23 cellular contexts compared by ENCODE assay signal in genomic region chr9:121449786-121450185, GRCh38. TPM values are rescaled to one million over a fixed set of nuclear protein-coding genes. Genes with fewer than 3 reads are reported as not detected.
A peak's percentile ranks its signal among the peaks of the same experiment; 100 is the strongest.
DNase-seq lines count a peak whose midpoint lies in the region; ATAC-seq and TF ChIP-seq lines count a peak whose summit lies in the region.
"Had no signal": no experiment of that assay in that cellular context is flagged by ENCODE, and none has a peak within 500 bp of the region (broad histone marks: within the 10 kb centered on the region; RNA-seq: fewer than 3 reads in every experiment).

No MANE protein-coding gene starts in this region.

- TF ChIP-seq POLR2A in vagina (IDR thresholded peaks at IDR 0.05), result no peak

- H3K4me3 ChIP-seq in heart right ventricle (no peak overlapping the region), right cardiac atrium (ENCODE audit: low read length) (no peak overlapping the region), vagina (no peak overlapping the region)
- no peak overlapping the region for H3K4me3 ChIP-seq in CD8-positive, alpha-beta T cell (ENCODE audit: low read depth, low read length)
- H3K4me3 ChIP-seq: A549, GM12878, GM23248 had no signal

- no peak for DNase-seq in heart right ventricle
- DNase-seq in left cardiac atrium, result no peak
- DNase-seq in right cardiac atrium, result no peak
- no peak for DNase-seq in cardiac septum (ENCODE audit: low spot score)
- DNase-seq in left colon, result no peak
- no peak for DNase-seq in vagina (ENCODE audit: extremely low spot score in 2 of 2)
- no peak for DNase-seq in CD8-positive, alpha-beta T cell
- DNase-seq in AML-193 (lab: John Stamatoyannopoulos, UW), result no peak
- DNase-seq: 8988T; ACHN; C1 segment of cervical spinal cord; CD4-positive, alpha-beta memory T cell; DMS 273 treated with DMSO at 0.1 percent for 48 hours; DMS79; EL; GDM1; GM23248; H7; HCEC 1CT had no signal

- no peak for ATAC-seq in heart right ventricle
- no peak for ATAC-seq in left cardiac atrium
- no peak for ATAC-seq in right cardiac atrium
- peak; percentile 79 for ATAC-seq in left colon
- ATAC-seq in CD8-positive, alpha-beta T cell, result no peak
- ATAC-seq: A549, GM12878 had no signal

- peaks cover 24% of the 10 kb centered on the region for H3K27me3 Mint-ChIP-seq in CD8-positive, alpha-beta T cell (ENCODE audit: low read depth)

- H3K4me3 Mint-ChIP-seq in CD8-positive, alpha-beta T cell, result no peak overlapping the region
- H3K4me3 Mint-ChIP-seq: CD4-positive, alpha-beta memory T cell had no signal

- peaks cover 6% of the 10 kb centered on the region for H3K4me1 Mint-ChIP-seq in CD8-positive, alpha-beta T cell (ENCODE audit: low read depth)

- peaks cover 0 to 11% (median 0%) of the 10 kb centered on the region in 9 donors for H3K36me3 ChIP-seq in heart right ventricle
- no peaks in the 10 kb centered on the region for H3K36me3 ChIP-seq in vagina
- no peaks in the 10 kb centered on the region for H3K36me3 ChIP-seq in CD8-positive, alpha-beta T cell (ENCODE audit: insufficient read depth, low read length)

- H3K27me3 ChIP-seq in heart right ventricle (no peaks in the 10 kb centered on the region), right cardiac atrium (ENCODE audit: control insufficient read depth, insufficient read depth) (no peaks in the 10 kb centered on the region), vagina (no peaks in the 10 kb centered on the region)
- H3K27me3 ChIP-seq in CD8-positive, alpha-beta T cell (ENCODE audit: insufficient read depth, low read length), result no peaks in the 10 kb centered on the region

- 81 to 87% methylated on average over 2 of the region's 2 CpGs for WGBS in heart right ventricle, 2 donors
- WGBS in right cardiac atrium, result 80% methylated on average over 2 of the region's 2 CpGs

- H3K9me3 ChIP-seq in heart right ventricle (no peaks in the 10 kb centered on the region), right cardiac atrium (ENCODE audit: control insufficient read depth, low read length) (no peaks in the 10 kb centered on the region), vagina (no peaks in the 10 kb centered on the region)
- no peaks in the 10 kb centered on the region for H3K9me3 ChIP-seq in CD8-positive, alpha-beta T cell (ENCODE audit: low read length)
- H3K9me3 ChIP-seq: A549 had no signal

- H3K4me1 ChIP-seq in heart right ventricle, result peaks cover 2 to 69% (median 28%) of the 10 kb centered on the region in 9 donors
- H3K4me1 ChIP-seq in right cardiac atrium (ENCODE audit: control insufficient read depth, insufficient read depth, low read length), result peaks cover 25% of the 10 kb centered on the region
- H3K4me1 ChIP-seq in vagina, result peaks cover 7% of the 10 kb centered on the region
- no peaks in the 10 kb centered on the region for H3K4me1 ChIP-seq in CD8-positive, alpha-beta T cell (ENCODE audit: insufficient read depth, low read length)
- H3K4me1 ChIP-seq: A549 had no signal

- no peak overlapping the region for H3K27ac Mint-ChIP-seq in CD8-positive, alpha-beta T cell
- H3K27ac Mint-ChIP-seq: CD4-positive, alpha-beta memory T cell had no signal

- no peaks in the 10 kb centered on the region for H3K36me3 Mint-ChIP-seq in CD8-positive, alpha-beta T cell
- H3K36me3 Mint-ChIP-seq: CD4-positive, alpha-beta memory T cell had no signal

- intact Hi-C loops in heart right ventricle (cut with DNase I) (loop anchor here in 1 of 10 donors (5.0 kb wide), 1 partner anchor 78 kb away; no protein-coding TSS in a partner anchor), left cardiac atrium (cut with DNase I) (no loop called here), right cardiac atrium (cut with DNase I) (no loop called here), cardiac septum (cut with DNase I) (loop anchor here (10.0 kb wide), 1 partner anchor 45 kb away; the partner anchor contains the start of gene GGTA1), left colon (cut with DNase I, micrococcal nuclease) (loop anchor here in 1 of 2 donors (10.0 kb wide), 1 partner anchor 555 kb away; no protein-coding TSS in a partner anchor), vagina (cut with DNase I) (no loop called here)
- intact Hi-C loops in CD8-positive, alpha-beta T cell (cut with DNase I, micrococcal nuclease), result no loop called here

- CTCF ChIA-PET in CD8-positive, alpha-beta T cell (lab: Charles Lee), result no interaction called here

- TF ChIP-seq CTCF in heart right ventricle (IDR thresholded peaks at IDR 0.05) (no peak), vagina (IDR thresholded peaks at IDR 0.05) (no peak)
- no peak for TF ChIP-seq CTCF in CD8-positive, alpha-beta T cell (IDR thresholded peaks at IDR 0.05)

- POLR2A ChIA-PET in CD8-positive, alpha-beta T cell (lab: Charles Lee), result no interaction called here

- H3K27ac ChIP-seq in heart right ventricle, result peak overlapping the region in 6 of 10 donors; percentile 37 to 69 (median 48)
- peak overlapping the region; percentile 73 for H3K27ac ChIP-seq in right cardiac atrium (ENCODE audit: low read length)
- H3K27ac ChIP-seq in vagina, result peak overlapping the region; percentile 1
- no peak overlapping the region for H3K27ac ChIP-seq in CD8-positive, alpha-beta T cell (ENCODE audit: low read depth, low read length)
- H3K27ac ChIP-seq: A549, GM23248 had no signal

- no peaks in the 10 kb centered on the region for H3K9me3 Mint-ChIP-seq in CD8-positive, alpha-beta T cell

RNA-seq across cellular contexts. Expression of gene GGTA1, which starts 49.9 kb away (rescaled TPM):
- total RNA-seq in heart right ventricle (10 to 100 TPM in 7 of 10 donors, 1 to 10 TPM in 3; 6.0 to 42.1 (median 13.9) TPM), left cardiac atrium (10 to 100 TPM in 1 of 2 donors, 1 to 10 TPM in 1; 8.3 to 19.3 TPM), right cardiac atrium (10 to 100 TPM; 12.3 to 30.1 (median 22.3) TPM), cardiac septum (8.8 TPM), left colon (1 to 10 TPM; 2.0 to 5.6 TPM), vagina (18.4 TPM)
- polyA plus RNA-seq in heart right ventricle (10 to 100 TPM in 1 of 2 donors, 1 to 10 TPM in 1; 3.0 to 34.9 TPM), right cardiac atrium (42.5 TPM)
- not detected for total RNA-seq in CD8-positive, alpha-beta T cell
- total RNA-seq: CD4-positive, alpha-beta memory T cell; GM23248; H1; H7 had no signal
- polyA plus RNA-seq: BJ; CD4-positive, alpha-beta memory T cell; GM23248; H1 had no signal
